Comparison of ENCODE assay signal across 25 cellular contexts in genomic region chr16:28301620-28302019, GRCh38. TPM values are rescaled to one million over a fixed set of nuclear protein-coding genes. Genes with fewer than 3 reads are reported as not detected.
DNase-seq lines count a peak whose midpoint lies in the region; ATAC-seq and TF ChIP-seq lines count a peak whose summit lies in the region.
"Had no signal": no experiment of that assay in that cellular context is flagged by ENCODE, and none has a peak within 500 bp of the region (broad histone marks: within the 10 kb centered on the region; RNA-seq: fewer than 3 reads in every experiment).

No MANE protein-coding gene starts in this region.

- POLR2A ChIA-PET in CD4-positive, alpha-beta T cell (lab: Charles Lee), result interaction anchor here (2.0 to 7.4 kb wide), 2 partner anchors 8 to 9 kb away, joined by 6 to 50 read pairs; partner anchors contain the start of gene SBK1

- intact Hi-C loops in CD4-positive, alpha-beta T cell (cut with DNase I, micrococcal nuclease), result no loop called here
- intact Hi-C loops in psoas muscle (cut with DNase I), result no loop called here

- H3K36me3 Mint-ChIP-seq in activated T-cell treated with anti-CD3 and anti-CD28 coated beads, Interleukin-2, amount 50 U/mL, for 24 hours (ENCODE audit: low read depth), result peaks cover 1% of the 10 kb centered on the region
- H3K36me3 Mint-ChIP-seq in CD4-positive, alpha-beta T cell (ENCODE audit: low read depth), result peaks cover 52% of the 10 kb centered on the region
- H3K36me3 Mint-ChIP-seq: CD14-positive monocyte had no signal

- H3K4me1 Mint-ChIP-seq in activated T-cell treated with anti-CD3 and anti-CD28 coated beads, Interleukin-2, amount 50 U/mL, for 24 hours (ENCODE audit: low read depth), result peaks cover 45% of the 10 kb centered on the region
- H3K4me1 Mint-ChIP-seq in CD4-positive, alpha-beta T cell (ENCODE audit: low read depth), result peaks cover 65% of the 10 kb centered on the region

- H3K36me3 ChIP-seq in psoas muscle (ENCODE audit: insufficient read depth in 1 of 2, low read depth in 1 of 2), result no peaks in the 10 kb centered on the region
- H3K36me3 ChIP-seq: HAP-1, SJSA1 had no signal

- no peaks in the 10 kb centered on the region for H3K9me3 ChIP-seq in CD4-positive, alpha-beta T cell (ENCODE audit: control insufficient read depth, low read length)
- no peaks in the 10 kb centered on the region for H3K9me3 ChIP-seq in psoas muscle
- H3K9me3 ChIP-seq: HAP-1, SJSA1 had no signal

- H3K27me3 ChIP-seq in CD4-positive, alpha-beta T cell (ENCODE audit: control insufficient read depth, insufficient read depth, low read length), result no peaks in the 10 kb centered on the region
- no peaks in the 10 kb centered on the region for H3K27me3 ChIP-seq in psoas muscle (ENCODE audit: insufficient read depth in 3 of 3, low read length in 2 of 3)

- TF ChIP-seq CTCF in CD4-positive, alpha-beta T cell (IDR thresholded peaks at IDR 0.05), result no peak
- TF ChIP-seq CTCF in psoas muscle (IDR thresholded peaks at IDR 0.05) (no peak), GM20000 (IDR thresholded peaks at IDR 0.05; ENCODE audit: extremely low read depth, missing control alignments) (no peak)

- peaks cover 10% of the 10 kb centered on the region for H3K4me1 ChIP-seq in psoas muscle
- H3K4me1 ChIP-seq: HAP-1, SJSA1 had no signal

- no peak for DNase-seq in activated T-cell treated with anti-CD3 and anti-CD28 coated beads, Interleukin-2, amount 50 U/mL, for 24 hours
- no peak for DNase-seq in activated T-cell treated with anti-CD3 and anti-CD28 coated beads, Interleukin-2, amount 50 U/mL, for 48 hours
- DNase-seq in CD4-positive, alpha-beta T cell, result no peak
- DNase-seq in psoas muscle (no peak), GM20000 (ENCODE audit: low spot score) (no peak)
- no peak for DNase-seq in stimulated activated naive CD4-positive, alpha-beta T cell (lab: John Stamatoyannopoulos, UW)
- DNase-seq: 8988T, AML-193, COR-L47, DMS79 treated with DMSO at 0.1 percent for 48 hours, KG1, NCI-H1092 treated with DMSO at 0.1 percent for 48 hours, NCI-H146, NCI-H2029 treated with DMSO at 0.1 percent for 48 hours, NCI-H226, NCI-H510A treated with DMSO at 0.1 percent for 48 hours, NCI-H82, OCI-M1 had no signal

- H3K4me3 Mint-ChIP-seq in activated T-cell treated with anti-CD3 and anti-CD28 coated beads, Interleukin-2, amount 50 U/mL, for 24 hours, result no peak overlapping the region
- no peak overlapping the region for H3K4me3 Mint-ChIP-seq in CD4-positive, alpha-beta T cell
- H3K4me3 Mint-ChIP-seq: CD14-positive monocyte, GM23338 had no signal

- peak overlapping the region; percentile 57 for H3K27ac Mint-ChIP-seq in activated T-cell treated with anti-CD3 and anti-CD28 coated beads, Interleukin-2, amount 50 U/mL, for 24 hours
- peak overlapping the region; percentile 36 for H3K27ac Mint-ChIP-seq in CD4-positive, alpha-beta T cell
- H3K27ac Mint-ChIP-seq: CD14-positive monocyte, GM23338 had no signal

- no peaks in the 10 kb centered on the region for H3K27me3 Mint-ChIP-seq in activated T-cell treated with anti-CD3 and anti-CD28 coated beads, Interleukin-2, amount 50 U/mL, for 24 hours
- no peaks in the 10 kb centered on the region for H3K27me3 Mint-ChIP-seq in CD4-positive, alpha-beta T cell

- 81 to 83% (median 83%) methylated on average over 2 of the region's 2 CpGs for WGBS in psoas muscle, 3 donors

- no peak overlapping the region for H3K27ac ChIP-seq in CD4-positive, alpha-beta T cell (ENCODE audit: low read depth, low read length)
- peak overlapping the region; percentile 30 for H3K27ac ChIP-seq in angular gyrus (ENCODE audit: low read depth, low read length)
- H3K27ac ChIP-seq in psoas muscle, result peak overlapping the region; percentile 18
- H3K27ac ChIP-seq: HL-60, SJSA1 had no signal

- CTCF ChIA-PET in CD4-positive, alpha-beta T cell (lab: Charles Lee), result no interaction called here

- no peak overlapping the region for H3K4me3 ChIP-seq in psoas muscle
- H3K4me3 ChIP-seq: GM23338, HAP-1, SJSA1 had no signal

- ATAC-seq in CD4-positive, alpha-beta T cell (ENCODE audit: poor library complexity), result no peak
- no peak for ATAC-seq in psoas muscle
- no peak for ATAC-seq in GM21717 (IDR thresholded peaks at IDR 0.05; ENCODE audit: unreplicated experiment)
- ATAC-seq: GM23338 had no signal

- H3K9me3 Mint-ChIP-seq in activated T-cell treated with anti-CD3 and anti-CD28 coated beads, Interleukin-2, amount 50 U/mL, for 24 hours, result no peaks in the 10 kb centered on the region
- no peaks in the 10 kb centered on the region for H3K9me3 Mint-ChIP-seq in CD4-positive, alpha-beta T cell
- H3K9me3 Mint-ChIP-seq: CD14-positive monocyte, GM23338 had no signal

RNA-seq across cellular contexts. Expression of gene SBK1, which starts 9.3 kb away (rescaled TPM):
- total RNA-seq in CD4-positive, alpha-beta T cell, result 10 to 100 TPM; 13.0 to 13.5 TPM
- 10 to 100 TPM in 2 of 4 donors, 1 to 10 TPM in 2; 2.5 to 20.6 (median 9.2) TPM for total RNA-seq in psoas muscle
- 1 to 10 TPM; 1.3 to 5.3 (median 1.9) TPM for polyA plus RNA-seq in psoas muscle
- total RNA-seq: SJSA1 had no signal
